In genomic region chr13:30340367-30341184, GRCh38 we compare ENCODE assay signal across 10 cellular contexts. TPM values are rescaled to one million over a fixed set of nuclear protein-coding genes. Genes with fewer than 3 reads are reported as not detected.
A peak's percentile ranks its signal among the peaks of the same experiment; 100 is the strongest.
DNase-seq lines count a peak whose midpoint lies in the region; ATAC-seq and TF ChIP-seq lines count a peak whose summit lies in the region.
"Had no signal": no experiment of that assay in that cellular context is flagged by ENCODE, and none has a peak within 500 bp of the region (broad histone marks: within the 10 kb centered on the region; RNA-seq: fewer than 3 reads in every experiment).

No MANE protein-coding gene starts in this region.

- TF ChIP-seq CTCF in CD14-positive monocyte (IDR thresholded peaks at IDR 0.05) (no peak), gastroesophageal sphincter (IDR thresholded peaks at IDR 0.05) (no peak)

- no peak for TF ChIP-seq POLR2A in gastroesophageal sphincter (IDR thresholded peaks at IDR 0.05)

- no peak overlapping the region for H3K27ac Mint-ChIP-seq in CD14-positive monocyte
- H3K27ac Mint-ChIP-seq: T-helper 17 cell had no signal

- peak; percentile 88 for ATAC-seq in gastroesophageal sphincter
- no peak for ATAC-seq in HG03280 (IDR thresholded peaks at IDR 0.05; ENCODE audit: unreplicated experiment)
- ATAC-seq in HG03342 (IDR thresholded peaks at IDR 0.05; ENCODE audit: unreplicated experiment) = no peak
- ATAC-seq: T-helper 17 cell had no signal

- H3K27me3 ChIP-seq in gastroesophageal sphincter = no peaks in the 10 kb centered on the region

- peak overlapping the region; percentile 26 to 82 (median 78) for H3K27ac ChIP-seq in gastroesophageal sphincter

- no peak overlapping the region for H3K4me3 Mint-ChIP-seq in CD14-positive monocyte
- H3K4me3 Mint-ChIP-seq: T-helper 17 cell had no signal

- no peaks in the 10 kb centered on the region for H3K9me3 ChIP-seq in gastroesophageal sphincter

- H3K4me1 ChIP-seq in gastroesophageal sphincter = peaks cover 7 to 51% (median 17%) of the 10 kb centered on the region in 3 donors

- H3K27me3 Mint-ChIP-seq in CD14-positive monocyte (ENCODE audit: low read depth in 3 of 3) = peaks cover 0 to 5% (median 0%) of the 10 kb centered on the region in 3 donors
- H3K27me3 Mint-ChIP-seq: T-helper 17 cell had no signal

- 29 to 44% methylated on average over 7 to 8 of the region's 9 CpGs for WGBS in gastroesophageal sphincter (ENCODE audit: low coverage in 1 of 2), 2 donors

- H3K36me3 Mint-ChIP-seq in CD14-positive monocyte = no peaks in the 10 kb centered on the region

- DNase-seq in CD14-positive monocyte (ENCODE audit: low spot score) = peak; percentile 49
- DNase-seq in SIG-M5 treated with dmso at 0.1 percent for 504 hours (lab: John Stamatoyannopoulos, UW; ENCODE audit: unreplicated experiment) = peak; percentile 84
- peak; percentile 93 for DNase-seq in posterior vena cava (ENCODE audit: low spot score)
- DNase-seq in DMS53 treated with DMSO at 0.1 percent for 48 hours (lab: John Stamatoyannopoulos, UW; ENCODE audit: unreplicated experiment) = no peak
- no peak for DNase-seq in COLO829 (ENCODE audit: low spot score)
- DNase-seq: GF-D8, T-helper 17 cell had no signal

- intact Hi-C loops in CD14-positive monocyte (cut with micrococcal nuclease) (no loop called here), posterior vena cava (cut with DNase I) (no loop called here)

- no peak for TF ChIP-seq EP300 in gastroesophageal sphincter (IDR thresholded peaks at IDR 0.05)

- no peaks in the 10 kb centered on the region for H3K36me3 ChIP-seq in gastroesophageal sphincter

- H3K9me3 Mint-ChIP-seq in CD14-positive monocyte = peaks cover 0 to 1% (median 0%) of the 10 kb centered on the region in 7 donors

- peaks cover 14% of the 10 kb centered on the region for H3K4me1 Mint-ChIP-seq in CD14-positive monocyte

- no peak overlapping the region for H3K4me3 ChIP-seq in gastroesophageal sphincter

RNA-seq across cellular contexts. Expression of gene KATNAL1, which starts 33.2 kb away (rescaled TPM):
- 1 to 10 TPM; 1.0 to 1.2 TPM for polyA plus RNA-seq in CD14-positive monocyte
- 10 to 100 TPM; 29.5 to 55.0 (median 42.9) TPM for total RNA-seq in gastroesophageal sphincter
- total RNA-seq in posterior vena cava = 10 to 100 TPM; 44.8 to 59.5 TPM

Comparison
In these comparisons a context has a peak if more than half of its experiments do, and no peak if none do; other contexts are left out.
1. DNase-seq: peak in CD14-positive monocyte (single experiment), SIG-M5 treated with dmso at 0.1 percent for 504 hours (single experiment) and posterior vena cava (single experiment); none in DMS53 treated with DMSO at 0.1 percent for 48 hours (single experiment) and COLO829 (single experiment).